In genomic region chr2:30321466-30321865, GRCh38 we compare ENCODE assay signal across 20 cellular contexts.
A peak's percentile ranks its signal among the peaks of the same experiment; 100 is the strongest.
DNase-seq lines count a peak whose midpoint lies in the region; ATAC-seq and TF ChIP-seq lines count a peak whose summit lies in the region.
"Had no signal": no experiment of that assay in that cellular context is flagged by ENCODE, and none has a peak within 500 bp of the region (broad histone marks: within the 10 kb centered on the region; RNA-seq: fewer than 3 reads in every experiment).

No MANE protein-coding gene starts in this region.

- H3F3A ChIP-seq in smooth muscle cell (ENCODE audit: low read depth): no peaks in the 10 kb centered on the region

- no peak overlapping the region for H2AFZ ChIP-seq in smooth muscle cell (ENCODE audit: low read depth)

- H3K27me3 ChIP-seq in CD8-positive, alpha-beta T cell (ENCODE audit: insufficient read depth, low read length): no peaks in the 10 kb centered on the region
- H3K27me3 ChIP-seq in adipocyte (replicated peaks; ENCODE audit: control insufficient read depth, insufficient read depth, low read length): peaks cover 18% of the 10 kb centered on the region
- H3K27me3 ChIP-seq in smooth muscle cell (ENCODE audit: low read depth): no peaks in the 10 kb centered on the region
- no peaks in the 10 kb centered on the region for H3K27me3 ChIP-seq in tibial artery
- no peaks in the 10 kb centered on the region for H3K27me3 ChIP-seq in SJCRH30
- H3K27me3 ChIP-seq: SJSA1, upper lobe of right lung had no signal

- no peaks in the 10 kb centered on the region for H3K9me3 ChIP-seq in CD8-positive, alpha-beta T cell (ENCODE audit: low read length)
- H3K9me3 ChIP-seq in adipocyte (ENCODE audit: control insufficient read depth, low read length) (no peaks in the 10 kb centered on the region), smooth muscle cell (replicated peaks; ENCODE audit: low read depth) (no peaks in the 10 kb centered on the region), tibial artery (no peaks in the 10 kb centered on the region), SJCRH30 (replicated peaks) (no peaks in the 10 kb centered on the region)
- H3K9me3 ChIP-seq: SJSA1, upper lobe of right lung had no signal

- no peak for ATAC-seq in CD8-positive, alpha-beta T cell
- ATAC-seq: GM12878; right cardiac atrium; stimulated activated naive CD8-positive, alpha-beta T cell treated with anti-CD3 and anti-CD28 coated beads, Interleukin-15, Interleukin-2, amounts not matched to agents 100 U/mL and 50 U/mL, for 24 hours; upper lobe of right lung had no signal

- H3K4me1 Mint-ChIP-seq in CD8-positive, alpha-beta T cell (ENCODE audit: low read depth): peaks cover 47% of the 10 kb centered on the region

- H3K4me3 Mint-ChIP-seq in CD8-positive, alpha-beta T cell: no peak overlapping the region
- H3K4me3 Mint-ChIP-seq: activated naive CD8-positive, alpha-beta T cell treated with anti-CD3 and anti-CD28 coated beads, Interleukin-2, amount 10 ng/mL, durations not matched to agents 7 days and 5 days had no signal

- H3K36me3 ChIP-seq in CD8-positive, alpha-beta T cell (ENCODE audit: insufficient read depth, low read length): no peaks in the 10 kb centered on the region
- H3K36me3 ChIP-seq in adipocyte (ENCODE audit: control insufficient read depth, insufficient read depth, low read length, severe bottlenecking) (no peaks in the 10 kb centered on the region), smooth muscle cell (ENCODE audit: low read depth) (no peaks in the 10 kb centered on the region), tibial artery (no peaks in the 10 kb centered on the region), SJCRH30 (no peaks in the 10 kb centered on the region)
- H3K36me3 ChIP-seq: SJSA1, upper lobe of right lung had no signal

- no peak for DNase-seq in CD8-positive, alpha-beta T cell
- DNase-seq in adipocyte (ENCODE audit: low read depth): peak; percentile 27
- peak; percentile 53 for DNase-seq in fibroblast of the aortic adventitia (ENCODE audit: low read depth)
- no peak for DNase-seq in smooth muscle cell (lab: John Stamatoyannopoulos, UW; ENCODE audit: unreplicated experiment)
- no peak for DNase-seq in tibial artery
- no peak for DNase-seq in NCI-H774 (lab: John Stamatoyannopoulos, UW)
- no peak for DNase-seq in hypothalamus (lab: John Stamatoyannopoulos, UW)
- DNase-seq in SJCRH30: no peak
- DNase-seq: activated CD4-positive, CD25-positive, alpha-beta regulatory T cell treated with anti-CD3 and anti-CD28 coated beads, Interleukin-2, amount 50 U/mL, for 72 hours; activated naive CD8-positive, alpha-beta T cell treated with anti-CD3 and anti-CD28 coated beads, Interleukin-2, amount 10 ng/mL, durations not matched to agents 7 days and 5 days; effector CD8-positive, alpha-beta T cell; GDM1; midbrain; NCI-H1417 treated with DMSO at 0.1 percent for 48 hours; right cardiac atrium; stimulated activated naive CD8-positive, alpha-beta T cell treated with anti-CD3 and anti-CD28 coated beads, Interleukin-15, Interleukin-2, amounts not matched to agents 100 U/mL and 50 U/mL, for 24 hours; T-helper 9 cell; upper lobe of right lung had no signal

- no peak overlapping the region for H3K4me3 ChIP-seq in CD8-positive, alpha-beta T cell (ENCODE audit: low read depth, low read length)
- H3K4me3 ChIP-seq in adipocyte (ENCODE audit: low read length) (no peak overlapping the region), fibroblast of the aortic adventitia (ENCODE audit: low read depth, low read length) (no peak overlapping the region), smooth muscle cell (no peak overlapping the region), tibial artery (no peak overlapping the region), SJCRH30 (no peak overlapping the region)
- H3K4me3 ChIP-seq: GM12878, SJSA1, upper lobe of right lung had no signal

- H3K27ac ChIP-seq in CD8-positive, alpha-beta T cell (ENCODE audit: low read depth, low read length): no peak overlapping the region
- H3K27ac ChIP-seq in smooth muscle cell (ENCODE audit: low read depth): no peak overlapping the region
- no peak overlapping the region for H3K27ac ChIP-seq in tibial artery
- no peak overlapping the region for H3K27ac ChIP-seq in SJCRH30
- H3K27ac ChIP-seq: SJSA1, upper lobe of right lung had no signal

- CTCF ChIA-PET in CD8-positive, alpha-beta T cell (lab: Charles Lee): no interaction called here

- H4K20me1 ChIP-seq in smooth muscle cell (ENCODE audit: low read depth): no peaks in the 10 kb centered on the region

- intact Hi-C loops in CD8-positive, alpha-beta T cell (cut with DNase I, micrococcal nuclease): no loop called here
- intact Hi-C loops in tibial artery (cut with DNase I; ENCODE audit: low total_unique reads): no loop called here

- no peak for TF ChIP-seq CTCF in CD8-positive, alpha-beta T cell (IDR thresholded peaks at IDR 0.05)
- TF ChIP-seq CTCF in fibroblast of the aortic adventitia (IDR thresholded peaks at IDR 0.05; ENCODE audit: insufficient read depth, low read length) (no peak), smooth muscle cell (IDR thresholded peaks at IDR 0.05; ENCODE audit: borderline replicate concordance, insufficient read depth, poor library complexity, severe bottlenecking) (no peak), tibial artery (IDR thresholded peaks at IDR 0.05) (no peak)

- WGBS in smooth muscle cell (ENCODE audit: low lambda C conversion rate): 49% methylated on average over 3 of the region's 3 CpGs

- H3K27me3 Mint-ChIP-seq in CD8-positive, alpha-beta T cell (ENCODE audit: low read depth): no peaks in the 10 kb centered on the region
- H3K27me3 Mint-ChIP-seq: activated naive CD8-positive, alpha-beta T cell treated with anti-CD3 and anti-CD28 coated beads, Interleukin-2, amount 10 ng/mL, durations not matched to agents 7 days and 5 days had no signal

- peak overlapping the region; percentile 25 for H3K4me2 ChIP-seq in smooth muscle cell

- peaks cover 32% of the 10 kb centered on the region for H3K4me1 ChIP-seq in CD8-positive, alpha-beta T cell (ENCODE audit: insufficient read depth, low read length)
- H3K4me1 ChIP-seq in adipocyte (ENCODE audit: control insufficient read depth, insufficient read depth, low read length) (no peaks in the 10 kb centered on the region), smooth muscle cell (ENCODE audit: low read depth) (no peaks in the 10 kb centered on the region), tibial artery (peaks cover 0 to 35% (median 7%) of the 10 kb centered on the region in 4 donors), SJCRH30 (peaks cover 9% of the 10 kb centered on the region)
- H3K4me1 ChIP-seq: upper lobe of right lung had no signal

- peak overlapping the region; percentile 33 for H3K27ac Mint-ChIP-seq in CD8-positive, alpha-beta T cell
- H3K27ac Mint-ChIP-seq: activated naive CD8-positive, alpha-beta T cell treated with anti-CD3 and anti-CD28 coated beads, Interleukin-2, amount 10 ng/mL, durations not matched to agents 7 days and 5 days had no signal

- POLR2A ChIA-PET in CD8-positive, alpha-beta T cell (lab: Charles Lee): interaction anchor here (1.0 to 1.2 kb wide), 2 partner anchors 13 to 22 kb away, joined by 4 to 5 read pairs; no protein-coding TSS in a partner anchor

- no peaks in the 10 kb centered on the region for H3K79me2 ChIP-seq in smooth muscle cell (ENCODE audit: low read depth)

- H3K36me3 Mint-ChIP-seq in CD8-positive, alpha-beta T cell: no peaks in the 10 kb centered on the region

- no peak overlapping the region for H3K9ac ChIP-seq in adipocyte (ENCODE audit: low read length)
- H3K9ac ChIP-seq in smooth muscle cell (ENCODE audit: low read depth): no peak overlapping the region

- no peaks in the 10 kb centered on the region for H3K9me3 Mint-ChIP-seq in CD8-positive, alpha-beta T cell

Comparison
In these comparisons a context has a peak if more than half of its experiments do, and no peak if none do; other contexts are left out.
1. DNase-seq: peak in adipocyte (single experiment) and fibroblast of the aortic adventitia (single experiment); none in CD8-positive, alpha-beta T cell (0 of 7), smooth muscle cell (single experiment), tibial artery (0 of 2), NCI-H774 (single experiment), hypothalamus (0 of 51) and SJCRH30 (0 of 2).